8 cellular contexts compared by ENCODE assay signal in genomic region chr10:132616170-132616994, GRCh38.
DNase-seq lines count a peak whose midpoint lies in the region; ATAC-seq lines count a peak whose summit lies in the region.
"Had no signal": no experiment of that assay in that cellular context is flagged by ENCODE, and none has a peak within 500 bp of the region (broad histone marks: within the 10 kb centered on the region; RNA-seq: fewer than 3 reads in every experiment).

No MANE protein-coding gene starts in this region.

- H3K27me3 ChIP-seq in trophoblast cell (ENCODE audit: insufficient read depth, low read length) (no peaks in the 10 kb centered on the region), thymus (ENCODE audit: control insufficient read depth, insufficient read depth) (no peaks in the 10 kb centered on the region)
- H3K27me3 ChIP-seq: adrenal gland had no signal

- H3K4me1 ChIP-seq in trophoblast cell (ENCODE audit: control insufficient read depth in 1 of 2, insufficient read depth in 2 of 2, low read length in 2 of 2) (peaks cover 0 to 10% of the 10 kb centered on the region in 2 experiments), thymus (ENCODE audit: control insufficient read depth, insufficient read depth, low read length) (no peaks in the 10 kb centered on the region)
- H3K4me1 ChIP-seq: adrenal gland had no signal

- H3K79me2 ChIP-seq in trophoblast cell (ENCODE audit: control insufficient read depth, insufficient read depth, low read length, poor library complexity) = no peaks in the 10 kb centered on the region

- H3K18ac ChIP-seq in trophoblast cell (ENCODE audit: low read length) = no peak overlapping the region

- H3K4ac ChIP-seq in trophoblast cell (ENCODE audit: low read depth, low read length) = no peak overlapping the region

- no peak overlapping the region for H2BK5ac ChIP-seq in trophoblast cell (ENCODE audit: low read depth, low read length, poor library complexity)

- peak; percentile 77 for DNase-seq in activated CD4-positive, alpha-beta T cell treated with anti-CD3 and anti-CD28 coated beads for 48 hours
- peak; percentile 70 for DNase-seq in activated naive CD4-positive, alpha-beta T cell treated with Interleukin-2 at 50 U/mL for 16 hours
- no peak for DNase-seq in trophoblast cell
- DNase-seq in amniotic stem cell (lab: John Stamatoyannopoulos, UW) = no peak
- no peak for DNase-seq in NCI-H774 (lab: John Stamatoyannopoulos, UW)

- no peak overlapping the region for H2BK120ac ChIP-seq in trophoblast cell (ENCODE audit: insufficient read depth, low read length, poor library complexity)

- no peak overlapping the region for H4K8ac ChIP-seq in trophoblast cell (ENCODE audit: low read depth, low read length)

- H3K9ac ChIP-seq in trophoblast cell (ENCODE audit: low read length) = no peak overlapping the region

- no peak overlapping the region for H3K23ac ChIP-seq in trophoblast cell (ENCODE audit: low read length)

- no peak overlapping the region for H4K91ac ChIP-seq in trophoblast cell (ENCODE audit: low read depth, low read length)

- H3K27ac ChIP-seq in trophoblast cell (ENCODE audit: low read depth, low read length) (no peak overlapping the region), thymus (ENCODE audit: low read depth) (peak overlapping the region; percentile 10)
- H3K27ac ChIP-seq: adrenal gland had no signal

- ATAC-seq in HG03565 (IDR thresholded peaks at IDR 0.05; ENCODE audit: unreplicated experiment) = no peak

- H3K4me2 ChIP-seq in trophoblast cell (ENCODE audit: low read length) = no peak overlapping the region

- H3K4me3 ChIP-seq in trophoblast cell (ENCODE audit: low read depth, low read length) (peak overlapping the region; percentile 35), thymus (ENCODE audit: low read length) (no peak overlapping the region)
- H3K4me3 ChIP-seq: adrenal gland had no signal

- no peak overlapping the region for H2AK5ac ChIP-seq in trophoblast cell (ENCODE audit: low read length)

- H4K12ac ChIP-seq in trophoblast cell (ENCODE audit: low read depth, low read length) = no peak overlapping the region

- no peaks in the 10 kb centered on the region for H3K79me1 ChIP-seq in trophoblast cell (ENCODE audit: low read length)

- H3K36me3 ChIP-seq in trophoblast cell (ENCODE audit: control insufficient read depth in 1 of 2, insufficient read depth in 2 of 2, low read length in 2 of 2) = peaks cover 5 to 8% of the 10 kb centered on the region in 2 experiments
- H3K36me3 ChIP-seq in thymus (ENCODE audit: control insufficient read depth, insufficient read depth) = peaks cover 4% of the 10 kb centered on the region
- H3K36me3 ChIP-seq: adrenal gland had no signal

- no peak overlapping the region for H2AFZ ChIP-seq in trophoblast cell (ENCODE audit: insufficient read depth, low read length, poor library complexity)

- H3K14ac ChIP-seq in trophoblast cell (ENCODE audit: low read length) = no peak overlapping the region

- WGBS in trophoblast cell (ENCODE audit: extremely low coverage, insufficient coverage, insufficient read length) = 100% methylated on average over 5 of the region's 30 CpGs
- WGBS in thymus = 87% methylated on average over 30 of the region's 30 CpGs

- peaks cover 18% of the 10 kb centered on the region for H3K9me3 ChIP-seq in trophoblast cell (ENCODE audit: insufficient read depth, low read depth, low read length)
- peaks cover 1% of the 10 kb centered on the region for H3K9me3 ChIP-seq in thymus (ENCODE audit: control insufficient read depth)

- no peak overlapping the region for H2BK12ac ChIP-seq in trophoblast cell (ENCODE audit: low read length)

Comparison
In these comparisons a context has a peak if more than half of its experiments do, and no peak if none do; other contexts are left out.
1. DNase-seq: peak in activated CD4-positive, alpha-beta T cell treated with anti-CD3 and anti-CD28 coated beads for 48 hours (single experiment) and activated naive CD4-positive, alpha-beta T cell treated with Interleukin-2 at 50 U/mL for 16 hours (single experiment); none in trophoblast cell (0 of 2), amniotic stem cell (single experiment) and NCI-H774 (single experiment).